ENCODE assay signal across 8 cellular contexts in genomic region chr15:101276501-101277037, GRCh38. TPM values are rescaled to one million over a fixed set of nuclear protein-coding genes. Genes with fewer than 3 reads are reported as not detected.
DNase-seq lines count a peak whose midpoint lies in the region; ATAC-seq and TF ChIP-seq lines count a peak whose summit lies in the region.

No MANE protein-coding gene starts in this region.

- H3K36me3 ChIP-seq in A673 (ENCODE audit: insufficient read depth, low read length, poor library complexity, severe bottlenecking): peaks cover 59% of the 10 kb centered on the region
- peaks cover 51% of the 10 kb centered on the region for H3K36me3 ChIP-seq in SK-N-MC (ENCODE audit: insufficient read depth, low read length)
- peaks cover 50% of the 10 kb centered on the region for H3K36me3 ChIP-seq in neuron (ENCODE audit: insufficient read depth, low read length)

- peaks cover 5% of the 10 kb centered on the region for H3K4me1 Mint-ChIP-seq in endothelial cell (ENCODE audit: unreplicated experiment)

- no peaks in the 10 kb centered on the region for H3K9me3 ChIP-seq in A673 (ENCODE audit: low read depth, low read length, poor library complexity, severe bottlenecking)
- no peaks in the 10 kb centered on the region for H3K9me3 ChIP-seq in SK-N-MC (ENCODE audit: low read depth, low read length)
- H3K9me3 ChIP-seq in neuron (ENCODE audit: low read length): no peaks in the 10 kb centered on the region

- intact Hi-C loops in A673 (cut with micrococcal nuclease; ENCODE audit: unreplicated experiment): no loop called here

- H3K27ac ChIP-seq in A673 (ENCODE audit: low read depth, low read length, poor library complexity, severe bottlenecking) (peak overlapping the region; percentile 88), SK-N-MC (no peak overlapping the region)

- no peaks in the 10 kb centered on the region for H3K9me3 Mint-ChIP-seq in endothelial cell (ENCODE audit: unreplicated experiment)

- POLR2A ChIA-PET in A673 (lab: Charles Lee; ENCODE audit: low non-redundant PET): no interaction called here

- no TSS peak for BruUV-seq in A673 (replicated peaks; lab: Mats Ljungman, UMichigan)

- peak overlapping the region; percentile 85 for H3K27ac Mint-ChIP-seq in endothelial cell (ENCODE audit: unreplicated experiment)

- ATAC-seq in HG03097 (IDR thresholded peaks at IDR 0.05; ENCODE audit: low FRiP score, unreplicated experiment): peak; percentile 33
- no peak for ATAC-seq in GM18511 (IDR thresholded peaks at IDR 0.05; ENCODE audit: unreplicated experiment)

- peak overlapping the region; percentile 90 for H2AFZ ChIP-seq in neuron (ENCODE audit: low read depth, low read length)

- H3K4me3 ChIP-seq in A673 (ENCODE audit: low read depth, low read length, poor library complexity, severe bottlenecking) (peak overlapping the region; percentile 97), GM12865 (ENCODE audit: low read depth, low read length) (peak overlapping the region; percentile 79), SK-N-MC (peak overlapping the region; percentile 78), neuron (ENCODE audit: low read length) (peak overlapping the region; percentile 92)

- CTCF ChIA-PET in A673 (lab: Charles Lee): interaction anchor here (0.7 kb wide), 2 partner anchors 18 to 390 kb away, joined by 3 to 4 read pairs; no protein-coding TSS in a partner anchor

- TF ChIP-seq CTCF in A673 (conservative IDR thresholded peaks at IDR 0.05; ENCODE audit: low read depth, low read length) (peak; percentile 41), GM12865 (IDR thresholded peaks at IDR 0.05; ENCODE audit: insufficient read depth, low read depth, low read length, missing control alignments) (peak; percentile 41), endothelial cell (IDR thresholded peaks at IDR 0.05; ENCODE audit: unreplicated experiment) (peak; percentile 42)

- peak overlapping the region; percentile 72 for H3K9ac ChIP-seq in SK-N-MC (ENCODE audit: insufficient read length)

- no peaks in the 10 kb centered on the region for H3K27me3 Mint-ChIP-seq in endothelial cell (ENCODE audit: unreplicated experiment)

- H3K4me1 ChIP-seq in A673 (ENCODE audit: insufficient read depth, low read length, poor library complexity, severe bottlenecking) (no peaks in the 10 kb centered on the region), neuron (ENCODE audit: insufficient read depth, low read length) (peaks cover 15% of the 10 kb centered on the region)

- H3K27me3 ChIP-seq in A673 (replicated peaks; ENCODE audit: insufficient read depth, low read depth, low read length, poor library complexity) (no peaks in the 10 kb centered on the region), neuron (ENCODE audit: insufficient read depth, low read length) (no peaks in the 10 kb centered on the region)

- DNase-seq in A673 (ENCODE audit: low spot score) (peak; percentile 42), GM12865 (ENCODE audit: low read depth) (peak; percentile 84), SK-N-MC (ENCODE audit: low read depth, low spot score) (no peak), endothelial cell (ENCODE audit: low spot score) (peak; percentile 38), amygdala (lab: John Stamatoyannopoulos, UW) (no peak)

- H3K36me3 Mint-ChIP-seq in endothelial cell (ENCODE audit: low read depth, unreplicated experiment): peaks cover 48% of the 10 kb centered on the region

- peak overlapping the region; percentile 99 for H3K4me3 Mint-ChIP-seq in endothelial cell (ENCODE audit: unreplicated experiment)

RNA-seq across cellular contexts. Expression of gene SELENOS, which starts 0.7 kb away (rescaled TPM):
- total RNA-seq in A673 (2021) (40.1 and 40.6 TPM in 2 replicates), endothelial cell (ENCODE audit: unreplicated experiment) (48.9 TPM)

RNA-seq across cellular contexts. Expression of gene SNRPA1, which starts 18.5 kb away (rescaled TPM):
- total RNA-seq in A673 (2021): 192 and 206 TPM in 2 replicates
- 62.2 TPM for total RNA-seq in endothelial cell (ENCODE audit: unreplicated experiment)

RNA-seq across cellular contexts. Expression of gene CHSY1, which starts 24.7 kb away (rescaled TPM):
- total RNA-seq in A673 (2021) (47.0 and 48.3 TPM in 2 replicates), endothelial cell (ENCODE audit: unreplicated experiment) (27.6 TPM)

Comparison
In these comparisons a context has a peak if more than half of its experiments do, and no peak if none do; other contexts are left out.
1. DNase-seq: peak in A673 (single experiment), GM12865 (single experiment) and endothelial cell (single experiment); none in SK-N-MC (single experiment) and amygdala (0 of 56).
2. Peak in every context shown above with its lines, with median percentiles within 50 percentile points of each other: H3K4me3 ChIP-seq and CTCF ChIP-seq.